In genomic region chr12:75944097-75944904, GRCh38 we compare ENCODE assay signal across 8 cellular contexts.
A peak's percentile ranks its signal among the peaks of the same experiment; 100 is the strongest.
DNase-seq lines count a peak whose midpoint lies in the region; ATAC-seq, FAIRE-seq and TF ChIP-seq lines count a peak whose summit lies in the region.

No MANE protein-coding gene starts in this region.

- TF ChIP-seq CTCF in endothelial cell of umbilical vein (IDR thresholded peaks at IDR 0.05; ENCODE audit: extremely low read depth in 1 of 2, insufficient read depth in 1 of 2, low read depth in 1 of 2, low read length in 2 of 2) = no peak

- FAIRE-seq in endothelial cell of umbilical vein (lab: Jason Lieb, UNC) = peak; percentile 79

- BruUV-seq in endothelial cell of umbilical vein (replicated peaks; lab: Mats Ljungman, UMichigan) = TSS peak; percentile 93

- H3K9ac ChIP-seq in endothelial cell of umbilical vein (replicated peaks; ENCODE audit: extremely low read depth, insufficient read depth, low read length) = peak overlapping the region; percentile 49

- CTCF ChIA-PET in endothelial cell of umbilical vein (lab: Charles Lee) = interaction anchor here (0.9 to 1.3 kb wide), 5 partner anchors 14 to 237 kb away, joined by 3 to 4 read pairs (median 4); no protein-coding TSS in a partner anchor

- H3K36me3 ChIP-seq in SJSA1 (no peaks in the 10 kb centered on the region), endothelial cell of umbilical vein (ENCODE audit: control insufficient read depth in 2 of 2, extremely low read depth in 1 of 2, insufficient read depth in 2 of 2, low read length in 2 of 2) (no peaks in the 10 kb centered on the region)

- H3K4me2 ChIP-seq in endothelial cell of umbilical vein (ENCODE audit: insufficient read depth, low read length) = peak overlapping the region; percentile 77

- H3K4me1 ChIP-seq in SJSA1 (replicated peaks) (peaks cover 34% of the 10 kb centered on the region), endothelial cell of umbilical vein (ENCODE audit: control insufficient read depth, extremely low read depth, insufficient read depth, low read length) (peaks cover 23% of the 10 kb centered on the region)

- H3K27me3 ChIP-seq in SJSA1 (replicated peaks) = no peaks in the 10 kb centered on the region
- H3K27me3 ChIP-seq in endothelial cell of umbilical vein (ENCODE audit: control insufficient read depth in 2 of 2, insufficient read depth in 2 of 2, low read length in 2 of 2) = no peaks in the 10 kb centered on the region

- DNase-seq in DMS53 (lab: John Stamatoyannopoulos, UW) = peak; percentile 91
- DNase-seq in SJSA1 (ENCODE audit: low read depth in 1 of 2, low spot score in 2 of 2) = peak in 1 of 2 experiments; percentile 89
- DNase-seq in endothelial cell of umbilical vein (ENCODE audit: low read depth, low spot score) = peak; percentile 86
- no peak for DNase-seq in natural killer cell treated with Interleukin-12 subunit alpha and Interleukin-12 subunit beta and Interleukin-15 and Interleukin-18, amount 100 ng/mL, for 72 hours (ENCODE audit: low spot score)
- no peak for DNase-seq in NCI-H1694 treated with DMSO at 0.1 percent for 48 hours (lab: John Stamatoyannopoulos, UW)
- no peak for DNase-seq in NCI-H1092 (lab: John Stamatoyannopoulos, UW)

- peak overlapping the region; percentile 67 for H3K4me3 Mint-ChIP-seq in natural killer cell treated with Interleukin-12 subunit alpha and Interleukin-12 subunit beta and Interleukin-15 and Interleukin-18, amount 100 ng/mL, for 72 hours

- TF ChIP-seq POLR2A in endothelial cell of umbilical vein (IDR thresholded peaks at IDR 0.05; ENCODE audit: low read depth, low read length) = peak; percentile 54

- H3K36me3 Mint-ChIP-seq in natural killer cell treated with Interleukin-12 subunit alpha and Interleukin-12 subunit beta and Interleukin-15 and Interleukin-18, amount 100 ng/mL, for 72 hours = peaks cover 4% of the 10 kb centered on the region

- H3K27me3 Mint-ChIP-seq in natural killer cell treated with Interleukin-12 subunit alpha and Interleukin-12 subunit beta and Interleukin-15 and Interleukin-18, amount 100 ng/mL, for 72 hours = no peaks in the 10 kb centered on the region

- H4K20me1 ChIP-seq in endothelial cell of umbilical vein (replicated peaks; ENCODE audit: control insufficient read depth, extremely low read depth, insufficient read depth, low read length) = no peaks in the 10 kb centered on the region

- POLR2A ChIA-PET in endothelial cell of umbilical vein (lab: Charles Lee) = interaction anchor here (2.1 kb wide), 1 partner anchor 87 kb away, joined by 6 read pairs; the partner anchor contains the start of gene PHLDA1

- ATAC-seq in GM19452 (IDR thresholded peaks at IDR 0.05; ENCODE audit: unreplicated experiment) = peak; percentile 96
- ATAC-seq in HG03439 (IDR thresholded peaks at IDR 0.05; ENCODE audit: unreplicated experiment) = peak; percentile 97
- peak; percentile 92 to 94 for ATAC-seq in natural killer cell treated with Interleukin-12 subunit alpha and Interleukin-12 subunit beta and Interleukin-15 and Interleukin-18, amount 100 ng/mL, for 72 hours

- H3K4me3 ChIP-seq in SJSA1 (no peak overlapping the region), endothelial cell of umbilical vein (replicated peaks in 1 of 3; ENCODE audit: insufficient read depth in 1 of 3, low read depth in 1 of 3, low read length in 3 of 3) (no peak overlapping the region)

- H3K9me1 ChIP-seq in endothelial cell of umbilical vein (replicated peaks; ENCODE audit: control insufficient read depth, extremely low read depth, insufficient read depth, low read length) = no peaks in the 10 kb centered on the region

- dilution Hi-C loops in endothelial cell of umbilical vein (cut with MboI; ENCODE audit: extremely low pct_ligation_motif_present, low sequenced_read_pairs) = no loop called here

- no peaks in the 10 kb centered on the region for H3K9me3 ChIP-seq in SJSA1 (replicated peaks)
- no peaks in the 10 kb centered on the region for H3K9me3 ChIP-seq in endothelial cell of umbilical vein (replicated peaks; ENCODE audit: control insufficient read depth, insufficient read depth, low read length)

- intact Hi-C loops in endothelial cell of umbilical vein (cut with micrococcal nuclease) = loop anchor here (1.0 kb wide), 3 partner anchors 10 to 86 kb away; no protein-coding TSS in a partner anchor

- peaks cover 2% of the 10 kb centered on the region for H3K9me3 Mint-ChIP-seq in natural killer cell treated with Interleukin-12 subunit alpha and Interleukin-12 subunit beta and Interleukin-15 and Interleukin-18, amount 100 ng/mL, for 72 hours

- peak overlapping the region; percentile 12 for H2AFZ ChIP-seq in endothelial cell of umbilical vein (ENCODE audit: low read depth, low read length)

- H3K27ac Mint-ChIP-seq in natural killer cell treated with Interleukin-12 subunit alpha and Interleukin-12 subunit beta and Interleukin-15 and Interleukin-18, amount 100 ng/mL, for 72 hours = peak overlapping the region; percentile 95 to 98

- H3K79me2 ChIP-seq in endothelial cell of umbilical vein (ENCODE audit: control insufficient read depth, insufficient read depth, low read length) = no peaks in the 10 kb centered on the region

- peaks cover 21 to 25% of the 10 kb centered on the region in 2 donors for H3K4me1 Mint-ChIP-seq in natural killer cell treated with Interleukin-12 subunit alpha and Interleukin-12 subunit beta and Interleukin-15 and Interleukin-18, amount 100 ng/mL, for 72 hours (ENCODE audit: low read depth in 2 of 2)

- H3K27ac ChIP-seq in SJSA1 = peak overlapping the region; percentile 84
- H3K27ac ChIP-seq in endothelial cell of umbilical vein (ENCODE audit: insufficient read depth, low read depth, low read length) = peak overlapping the region; percentile 94

TF ChIP-seq in endothelial cell of umbilical vein, 7 proteins besides CTCF, POLR2A, EP300 and RAD21:
- TF ChIP-seq MYC (IDR thresholded peaks at IDR 0.05; ENCODE audit: low read depth, low read length) (no peak), GATA2 (IDR thresholded peaks at IDR 0.05; ENCODE audit: insufficient read depth, insufficient read length, low read depth, low read length) (peak; percentile 97), FOS (IDR thresholded peaks at IDR 0.05; ENCODE audit: borderline replicate concordance, insufficient read depth, low read length) (peak; percentile 97), JUN (IDR thresholded peaks at IDR 0.05; ENCODE audit: borderline replicate concordance, insufficient read depth, insufficient read length, low read depth) (peak; percentile 87), POLR2AphosphoS5 (IDR thresholded peaks at IDR 0.05; ENCODE audit: insufficient read depth, low read depth, low read length) (peak; percentile 82), MAX (IDR thresholded peaks at IDR 0.05; ENCODE audit: insufficient read depth, insufficient read length) (no peak)
TF ChIP-seq in endothelial cell of umbilical vein: peak in this region for 4.

Comparison
In these comparisons a context has a peak if more than half of its experiments do, and no peak if none do; other contexts are left out.
1. DNase-seq: peak in DMS53 (single experiment) and endothelial cell of umbilical vein (single experiment); none in natural killer cell treated with Interleukin-12 subunit alpha and Interleukin-12 subunit beta and Interleukin-15 and Interleukin-18, amount 100 ng/mL, for 72 hours (single experiment), NCI-H1694 treated with DMSO at 0.1 percent for 48 hours (single experiment) and NCI-H1092 (single experiment).
2. Peak in every context shown above with its lines, with median percentiles within 50 percentile points of each other: ATAC-seq.